ENCODE assay signal across 10 cellular contexts in the genomic region with DNA sequence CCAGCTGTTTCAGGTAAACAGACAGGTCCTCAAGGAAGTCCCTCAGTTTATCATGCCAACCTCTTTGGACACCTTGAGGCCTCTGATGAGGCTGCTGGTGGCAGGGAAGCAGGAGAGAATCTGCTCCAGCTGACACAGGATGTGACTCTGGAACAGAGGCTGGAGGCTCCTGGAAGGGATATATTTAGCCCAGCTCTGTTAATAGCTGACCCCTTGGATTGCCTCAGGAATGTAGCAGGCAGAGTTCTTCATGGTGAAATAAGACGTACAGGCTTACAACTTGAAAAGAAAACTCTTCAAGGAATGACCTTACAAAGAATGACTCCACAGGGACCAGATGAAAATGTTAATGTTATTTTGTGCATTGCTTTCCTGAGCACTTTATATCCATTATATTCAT.
DNase-seq lines count a peak whose midpoint lies in the region; ATAC-seq and TF ChIP-seq lines count a peak whose summit lies in the region.
"Had no signal": no experiment of that assay in that cellular context is flagged by ENCODE, and none has a peak within 500 bp of the region (broad histone marks: within the 10 kb centered on the region; RNA-seq: fewer than 3 reads in every experiment).

No MANE protein-coding gene starts in this region.

- intact Hi-C loops in Calu3 (cut with micrococcal nuclease; ENCODE audit: unreplicated experiment), result loop anchor here (2.0 to 10.0 kb wide), 7 partner anchors 44 to 1274 kb away; a partner anchor contains a TSS

- ATAC-seq in RWPE2 (ENCODE audit: low read depth) (peak; percentile 45; the same call in 2 of the 3 replicates), HG02759 (IDR thresholded peaks at IDR 0.05; ENCODE audit: unreplicated experiment) (no peak)
- ATAC-seq: natural killer cell treated with Interleukin-12 subunit alpha and Interleukin-12 subunit beta and Interleukin-15 and Interleukin-18, amount 100 ng/mL, for 72 hours had no signal

- no peaks in the 10 kb centered on the region for H3K36me3 ChIP-seq in RWPE2 (ENCODE audit: low read depth)

- H3K4me3 Mint-ChIP-seq in Calu3 (ENCODE audit: low read depth, unreplicated experiment), result peak overlapping the region; percentile 8
- H3K4me3 Mint-ChIP-seq in nephron progenitor cell, result peak overlapping the region; percentile 60
- H3K4me3 Mint-ChIP-seq: natural killer cell treated with Interleukin-12 subunit alpha and Interleukin-12 subunit beta and Interleukin-15 and Interleukin-18, amount 100 ng/mL, for 72 hours had no signal

- CTCF ChIA-PET in Calu3 (lab: Charles Lee), result interaction anchor here (0.5 to 1.6 kb wide), 5 partner anchors 234 to 637 kb away, joined by 3 to 7 read pairs (median 4); a partner anchor contains a TSS

- TF ChIP-seq CTCF in Calu3 (IDR thresholded peaks at IDR 0.05; ENCODE audit: unreplicated experiment) (no peak), RWPE2 (IDR thresholded peaks at IDR 0.05; ENCODE audit: poor library complexity, severe bottlenecking) (no peak), fibroblast of villous mesenchyme (IDR thresholded peaks at IDR 0.05; ENCODE audit: insufficient read depth, low read depth, low read length) (no peak), nephron progenitor cell (IDR thresholded peaks at IDR 0.05) (no peak)

- DNase-seq in Calu3 (no peak), RWPE2 (ENCODE audit: low spot score) (no peak), fibroblast of villous mesenchyme (ENCODE audit: low read depth) (peak; percentile 83), nephron progenitor cell (no peak), NCI-H1092 treated with DMSO at 0.1 percent for 48 hours (lab: John Stamatoyannopoulos, UW) (no peak), NCI-H345 treated with DMSO at 0.1 percent for 48 hours (lab: John Stamatoyannopoulos, UW; ENCODE audit: unreplicated experiment) (no peak)
- DNase-seq in activated CD8-positive, alpha-beta memory T cell treated with anti-CD3 and anti-CD28 coated beads, Interleukin-2, amount 50 U/mL, for 4 hours, result no peak
- DNase-seq: NCI-H1436 treated with DMSO at 0.1 percent for 48 hours had no signal

- peak overlapping the region; percentile 14 for H3K27ac ChIP-seq in RWPE2 (ENCODE audit: poor library complexity, severe bottlenecking)

- H3K27me3 Mint-ChIP-seq in Calu3 (ENCODE audit: unreplicated experiment) (no peaks in the 10 kb centered on the region), nephron progenitor cell (ENCODE audit: low read depth, poor library complexity) (no peaks in the 10 kb centered on the region)

- H3K4me1 ChIP-seq in RWPE2 (ENCODE audit: insufficient read depth, poor library complexity, severe bottlenecking), result peaks cover 30% of the 10 kb centered on the region

- peak overlapping the region; percentile 62 for H3K27ac Mint-ChIP-seq in Calu3 (ENCODE audit: unreplicated experiment)
- H3K27ac Mint-ChIP-seq in nephron progenitor cell, result no peak overlapping the region
- H3K27ac Mint-ChIP-seq: natural killer cell treated with Interleukin-12 subunit alpha and Interleukin-12 subunit beta and Interleukin-15 and Interleukin-18, amount 100 ng/mL, for 72 hours had no signal

- H3K9me3 Mint-ChIP-seq in Calu3 (ENCODE audit: low read depth, unreplicated experiment), result no peaks in the 10 kb centered on the region
- H3K9me3 Mint-ChIP-seq in nephron progenitor cell, result no peaks in the 10 kb centered on the region
- H3K9me3 Mint-ChIP-seq: natural killer cell treated with Interleukin-12 subunit alpha and Interleukin-12 subunit beta and Interleukin-15 and Interleukin-18, amount 100 ng/mL, for 72 hours had no signal

- peaks cover 53% of the 10 kb centered on the region for H3K4me1 Mint-ChIP-seq in Calu3 (ENCODE audit: low read depth, unreplicated experiment)
- H3K4me1 Mint-ChIP-seq in nephron progenitor cell, result peaks cover 33% of the 10 kb centered on the region

- H3K36me3 Mint-ChIP-seq in Calu3 (ENCODE audit: insufficient read depth, unreplicated experiment) (no peaks in the 10 kb centered on the region), nephron progenitor cell (ENCODE audit: low read depth) (no peaks in the 10 kb centered on the region)
- H3K36me3 Mint-ChIP-seq: natural killer cell treated with Interleukin-12 subunit alpha and Interleukin-12 subunit beta and Interleukin-15 and Interleukin-18, amount 100 ng/mL, for 72 hours had no signal

- H3K27me3 ChIP-seq in RWPE2 (ENCODE audit: insufficient read depth, poor library complexity, severe bottlenecking), result no peaks in the 10 kb centered on the region

- no TSS peak for BruUV-seq in Calu3 (replicated peaks; lab: Mats Ljungman, UMichigan)

- no peak overlapping the region for H3K4me3 ChIP-seq in RWPE2 (ENCODE audit: severe bottlenecking)
- H3K4me3 ChIP-seq in fibroblast of villous mesenchyme (ENCODE audit: low read depth, low read length), result no peak overlapping the region

- no peaks in the 10 kb centered on the region for H3K9me3 ChIP-seq in RWPE2 (ENCODE audit: severe bottlenecking)
